8 cellular contexts compared by ENCODE assay signal in the genomic region with DNA sequence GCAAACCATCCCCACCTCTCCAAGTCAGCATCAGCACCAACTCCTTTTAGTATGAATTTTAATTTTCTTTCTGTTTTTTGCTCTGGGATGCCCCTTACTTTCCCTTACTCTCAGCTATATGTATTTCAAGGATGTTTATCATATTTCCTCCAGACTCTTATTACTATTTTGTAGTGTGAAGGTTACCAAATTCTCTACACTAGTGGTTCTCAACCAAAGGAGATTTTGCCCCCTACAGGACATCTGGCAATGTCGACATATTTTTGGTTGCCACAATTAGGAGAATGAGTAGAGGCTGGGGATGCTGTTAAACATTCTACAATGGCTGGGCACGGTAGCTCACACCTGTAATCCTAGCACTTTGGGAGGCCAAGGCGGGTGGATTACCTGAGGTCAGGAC. TPM values are rescaled to one million over a fixed set of nuclear protein-coding genes. Genes with fewer than 3 reads are reported as not detected.
A peak's percentile ranks its signal among the peaks of the same experiment; 100 is the strongest.
DNase-seq lines count a peak whose midpoint lies in the region; ATAC-seq, FAIRE-seq and TF ChIP-seq lines count a peak whose summit lies in the region.

No MANE protein-coding gene starts in this region.

- WGBS in HepG2 (ENCODE audit: low lambda C conversion rate): 57% methylated on average over 3 of the region's 3 CpGs

- in situ Hi-C loops in brain microvascular endothelial cell (cut with HindIII; ENCODE audit: low pct_ligation_motif_present, low sequenced_read_pairs): no loop called here
- in situ Hi-C loops in HepG2 (cut with HindIII; ENCODE audit: extremely low pct_ligation_motif_present, low pct_unique_long_range_greater_than_20kb): no loop called here

- no peak for TF ChIP-seq RAD21 in HepG2 (CRISPR knock-in tag; IDR thresholded peaks at IDR 0.05)

- intact Hi-C loops in HepG2 (cut with micrococcal nuclease; ENCODE audit: unreplicated experiment): no loop called here

- TF ChIP-seq EP300 in HepG2 (IDR thresholded peaks at IDR 0.05; ENCODE audit: low read depth in 2 of 2, low read length in 2 of 2) (no peak), HepG2 (CRISPR knock-in tag; IDR thresholded peaks at IDR 0.05; ENCODE audit: borderline replicate concordance) (no peak)

- no TSS peak for BruUV-seq in HepG2 (replicated peaks; lab: Mats Ljungman, UMichigan)

- TF ChIP-seq CTCF in brain microvascular endothelial cell (IDR thresholded peaks at IDR 0.05; ENCODE audit: low read depth, low read length, missing control alignments): peak; percentile 63
- TF ChIP-seq CTCF in HepG2 (CRISPR knock-in tag; IDR thresholded peaks at IDR 0.05): peak; percentile 61

- H3K27me3 ChIP-seq in brain microvascular endothelial cell (replicated peaks): no peaks in the 10 kb centered on the region
- H3K27me3 ChIP-seq in HepG2 (ENCODE audit: control insufficient read depth in 1 of 2, insufficient read depth in 2 of 2, low read length in 2 of 2): no peaks in the 10 kb centered on the region

- FAIRE-seq in HepG2 (lab: Jason Lieb, UNC): peak; percentile 60

- no peaks in the 10 kb centered on the region for H3K9me3 ChIP-seq in HepG2 (ENCODE audit: low read length)

- H3K79me2 ChIP-seq in HepG2 (ENCODE audit: insufficient read depth, low read length): no peaks in the 10 kb centered on the region

- no peak overlapping the region for H2AFZ ChIP-seq in HepG2 (ENCODE audit: low read length)

- H4K20me1 ChIP-seq in HepG2 (ENCODE audit: insufficient read depth, low read length): no peaks in the 10 kb centered on the region

- H3K4me3 ChIP-seq in brain microvascular endothelial cell (ENCODE audit: low read depth, low read length) (no peak overlapping the region), HepG2 (replicated peaks in 1 of 3; ENCODE audit: insufficient read depth in 1 of 3, low read depth in 2 of 3, low read length in 3 of 3) (no peak overlapping the region)

- no peak overlapping the region for H3K4me2 ChIP-seq in HepG2 (ENCODE audit: low read depth, low read length)

- no peaks in the 10 kb centered on the region for H3K36me3 ChIP-seq in brain microvascular endothelial cell (replicated peaks)
- H3K36me3 ChIP-seq in HepG2 (replicated peaks in 1 of 2; ENCODE audit: control insufficient read depth in 1 of 2, insufficient read depth in 2 of 2, low read length in 2 of 2): 0 out of 5 replicates have a peak, but pooled peaks cover 0 to 2% of the 10 kb centered on the region in 2 experiments

- H3K9ac ChIP-seq in HepG2 (ENCODE audit: insufficient read depth, low read depth, low read length): no peak overlapping the region

- DNase-seq in A172 (ENCODE audit: low spot score) (peak; percentile 13), Daoy (ENCODE audit: low read depth) (peak; percentile 10), MV-4-11 (lab: John Stamatoyannopoulos, UW) (peak; percentile 29), brain microvascular endothelial cell (peak; percentile 16), HepG2 (ENCODE audit: low spot score) (peak; percentile 23)

- peak; percentile 71; the same call in 2 of the 3 replicates for ATAC-seq in HepG2
- no peak for ATAC-seq in HG03439 (IDR thresholded peaks at IDR 0.05; ENCODE audit: unreplicated experiment)
- ATAC-seq in HG02610 (IDR thresholded peaks at IDR 0.05; ENCODE audit: unreplicated experiment): no peak
- no peak for ATAC-seq in GM18858 (IDR thresholded peaks at IDR 0.05; ENCODE audit: unreplicated experiment)

- CTCF ChIA-PET in HepG2 (lab: Yijun Ruan, JAX; ENCODE audit: low intra/inter-chr PET ratio, low total read pairs): no interaction called here

- H3K27ac ChIP-seq in brain microvascular endothelial cell (no peak overlapping the region), HepG2 (ENCODE audit: extremely low read length, insufficient read depth, low read length) (no peak overlapping the region)

- no peaks in the 10 kb centered on the region for H3K4me1 ChIP-seq in HepG2 (ENCODE audit: insufficient read depth, low read length)

- no peak for TF ChIP-seq POLR2A in HepG2 (IDR thresholded peaks at IDR 0.05; ENCODE audit: insufficient read depth in 1 of 2, low read depth in 2 of 2, low read length in 2 of 2)

- POLR2A ChIA-PET in HepG2 (lab: Yijun Ruan, JAX): interaction anchor here (0.7 kb wide), 1 partner anchor 213 kb away, joined by 3 read pairs; no protein-coding TSS in a partner anchor

RNA-seq across cellular contexts. Expression of a gene that starts 29.1 kb away (rescaled TPM):
- 12.8 and 12.9 TPM in 2 replicates for total RNA-seq in A172 (2014; rRNA removed; shearing (Covaris generic))
- total RNA-seq in Daoy (2014; rRNA removed; shearing (Covaris generic)): 19.5 and 21.8 TPM in 2 replicates
- total RNA-seq in HepG2 (2016; rRNA removed; fragmentation: Illumina TruSeq; extraction: Trizol): 12.1 and 14.9 TPM in 2 replicates
- 5.2 and 6.4 TPM in 2 replicates for total RNA-seq in HepG2 (2016; cell fraction: cytosol; rRNA removed; fragmentation: Illumina TruSeq; extraction: Trizol; ENCODE audit: low read depth)
- total RNA-seq in HepG2 (2016; cell fraction: insoluble cytoplasmic fraction; rRNA removed; fragmentation: Illumina TruSeq; extraction: Trizol): 11.5 and 13.8 TPM in 2 replicates
- total RNA-seq in HepG2 (2016; cell fraction: membrane; rRNA removed; fragmentation: Illumina TruSeq; extraction: Trizol): 7.3 and 7.9 TPM in 2 replicates
- total RNA-seq in HepG2 (2016; cell fraction: nucleus; rRNA removed; fragmentation: Illumina TruSeq; extraction: Trizol): 14.5 and 15.8 TPM in 2 replicates
- 8.8 and 9.3 TPM in 2 replicates for polyA plus RNA-seq in HepG2 (2011; rRNA removed)
- 3.6 and 6.0 TPM in 2 replicates for polyA plus RNA-seq in HepG2 (2011; cell fraction: cytosol; rRNA removed)
- 4.3 and 5.0 TPM in 2 replicates for polyA plus RNA-seq in HepG2 (2011; cell fraction: nucleus; rRNA removed)
- polyA plus RNA-seq in HepG2 (2012): 8.1 and 8.2 TPM in 2 replicates
- 0.43 and 0.45 TPM in 2 replicates for polyA plus RNA-seq in HepG2 (2016; cell fraction: cytosol; fragmentation: Illumina TruSeq; extraction: Trizol; ENCODE audit: low read depth)
- polyA plus RNA-seq in HepG2 (2016; cell fraction: insoluble cytoplasmic fraction; fragmentation: Illumina TruSeq; extraction: Trizol; ENCODE audit: low read depth): 11.6 and 11.8 TPM in 2 replicates
- 2.4 and 3.1 TPM in 2 replicates for polyA plus RNA-seq in HepG2 (2016; cell fraction: membrane; fragmentation: Illumina TruSeq; extraction: Trizol; ENCODE audit: low read depth)
- polyA plus RNA-seq in HepG2 (2016; cell fraction: nucleus; fragmentation: Illumina TruSeq; extraction: Trizol; ENCODE audit: insufficient read depth, low read depth): 11.0 and 11.2 TPM in 2 replicates
- 7.3 and 7.9 TPM in 2 replicates for polyA minus RNA-seq in HepG2 (2011; rRNA and poly(A)+ RNA removed; ENCODE audit: low replicate concordance)
- 10.0 and 11.1 TPM in 2 replicates for polyA minus RNA-seq in HepG2 (2011; cell fraction: cytosol; rRNA and poly(A)+ RNA removed)
- 39.7 and 43.0 TPM in 2 replicates for polyA minus RNA-seq in HepG2 (2011; cell fraction: nucleus; rRNA and poly(A)+ RNA removed)

RNA-seq across cellular contexts. Expression of a gene that starts 51.5 kb away (rescaled TPM):
- total RNA-seq in A172 (2014; rRNA removed; shearing (Covaris generic)): 3.3 and 3.7 TPM in 2 replicates
- 17.6 and 18.2 TPM in 2 replicates for total RNA-seq in Daoy (2014; rRNA removed; shearing (Covaris generic))
- 5.0 and 7.4 TPM in 2 replicates for total RNA-seq in HepG2 (2016; rRNA removed; fragmentation: Illumina TruSeq; extraction: Trizol)
- total RNA-seq in HepG2 (2016; cell fraction: cytosol; rRNA removed; fragmentation: Illumina TruSeq; extraction: Trizol; ENCODE audit: low read depth): 10.4 and 10.5 TPM in 2 replicates
- 4.9 and 8.4 TPM in 2 replicates for total RNA-seq in HepG2 (2016; cell fraction: insoluble cytoplasmic fraction; rRNA removed; fragmentation: Illumina TruSeq; extraction: Trizol)
- 6.0 and 6.4 TPM in 2 replicates for total RNA-seq in HepG2 (2016; cell fraction: membrane; rRNA removed; fragmentation: Illumina TruSeq; extraction: Trizol)
- 3.4 and 4.9 TPM in 2 replicates for total RNA-seq in HepG2 (2016; cell fraction: nucleus; rRNA removed; fragmentation: Illumina TruSeq; extraction: Trizol)
- polyA plus RNA-seq in HepG2 (2011; rRNA removed): 2.3 and 3.3 TPM in 2 replicates
- polyA plus RNA-seq in HepG2 (2011; cell fraction: cytosol; rRNA removed): 2.1 and 2.6 TPM in 2 replicates
- 1.1 and 1.7 TPM in 2 replicates for polyA plus RNA-seq in HepG2 (2011; cell fraction: nucleus; rRNA removed)
- polyA plus RNA-seq in HepG2 (2012): 2.5 and 3.4 TPM in 2 replicates
- 0.43 and 0.51 TPM in 2 replicates for polyA plus RNA-seq in HepG2 (2016; cell fraction: cytosol; fragmentation: Illumina TruSeq; extraction: Trizol; ENCODE audit: low read depth)
- 5.4 and 6.1 TPM in 2 replicates for polyA plus RNA-seq in HepG2 (2016; cell fraction: insoluble cytoplasmic fraction; fragmentation: Illumina TruSeq; extraction: Trizol; ENCODE audit: low read depth)
- polyA plus RNA-seq in HepG2 (2016; cell fraction: membrane; fragmentation: Illumina TruSeq; extraction: Trizol; ENCODE audit: low read depth): 0.57 and 0.84 TPM in 2 replicates
- 4.3 and 5.0 TPM in 2 replicates for polyA plus RNA-seq in HepG2 (2016; cell fraction: nucleus; fragmentation: Illumina TruSeq; extraction: Trizol; ENCODE audit: insufficient read depth, low read depth)
- 5.1 and 6.6 TPM in 2 replicates for polyA minus RNA-seq in HepG2 (2011; rRNA and poly(A)+ RNA removed; ENCODE audit: low replicate concordance)
- 2.2 and 2.7 TPM in 2 replicates for polyA minus RNA-seq in HepG2 (2011; cell fraction: cytosol; rRNA and poly(A)+ RNA removed)
- 4.2 and 7.2 TPM in 2 replicates for polyA minus RNA-seq in HepG2 (2011; cell fraction: nucleus; rRNA and poly(A)+ RNA removed)

RNA-seq across cellular contexts. Expression of a gene that starts 51.6 kb away (rescaled TPM):
- 2.3 and 3.5 TPM in 2 replicates for total RNA-seq in A172 (2014; rRNA removed; shearing (Covaris generic))
- total RNA-seq in Daoy (2014; rRNA removed; shearing (Covaris generic)): 28.7 and 33.3 TPM in 2 replicates
- total RNA-seq in HepG2 (2016; rRNA removed; fragmentation: Illumina TruSeq; extraction: Trizol): 19.4 and 27.4 TPM in 2 replicates
- 10.3 and 11.7 TPM in 2 replicates for total RNA-seq in HepG2 (2016; cell fraction: cytosol; rRNA removed; fragmentation: Illumina TruSeq; extraction: Trizol; ENCODE audit: low read depth)
- 23.4 and 25.5 TPM in 2 replicates for total RNA-seq in HepG2 (2016; cell fraction: insoluble cytoplasmic fraction; rRNA removed; fragmentation: Illumina TruSeq; extraction: Trizol)
- 16.0 and 17.6 TPM in 2 replicates for total RNA-seq in HepG2 (2016; cell fraction: membrane; rRNA removed; fragmentation: Illumina TruSeq; extraction: Trizol)
- total RNA-seq in HepG2 (2016; cell fraction: nucleus; rRNA removed; fragmentation: Illumina TruSeq; extraction: Trizol): 13.5 and 14.7 TPM in 2 replicates
- polyA plus RNA-seq in HepG2 (2011; rRNA removed): 14.6 and 23.2 TPM in 2 replicates
- polyA plus RNA-seq in HepG2 (2011; cell fraction: cytosol; rRNA removed): 21.5 and 25.4 TPM in 2 replicates
- polyA plus RNA-seq in HepG2 (2011; cell fraction: nucleus; rRNA removed): 10.4 and 12.7 TPM in 2 replicates
- 13.8 and 15.5 TPM in 2 replicates for polyA plus RNA-seq in HepG2 (2012)
- 14.1 and 16.6 TPM in 2 replicates for polyA plus RNA-seq in HepG2 (2016; cell fraction: cytosol; fragmentation: Illumina TruSeq; extraction: Trizol; ENCODE audit: low read depth)
- polyA plus RNA-seq in HepG2 (2016; cell fraction: insoluble cytoplasmic fraction; fragmentation: Illumina TruSeq; extraction: Trizol; ENCODE audit: low read depth): 30.2 and 31.0 TPM in 2 replicates
- 14.7 and 20.0 TPM in 2 replicates for polyA plus RNA-seq in HepG2 (2016; cell fraction: membrane; fragmentation: Illumina TruSeq; extraction: Trizol; ENCODE audit: low read depth)
- polyA plus RNA-seq in HepG2 (2016; cell fraction: nucleus; fragmentation: Illumina TruSeq; extraction: Trizol; ENCODE audit: insufficient read depth, low read depth): 15.0 and 25.9 TPM in 2 replicates
- 13.6 and 16.5 TPM in 2 replicates for polyA minus RNA-seq in HepG2 (2011; rRNA and poly(A)+ RNA removed; ENCODE audit: low replicate concordance)
- polyA minus RNA-seq in HepG2 (2011; cell fraction: cytosol; rRNA and poly(A)+ RNA removed): 8.0 and 8.6 TPM in 2 replicates
- polyA minus RNA-seq in HepG2 (2011; cell fraction: nucleus; rRNA and poly(A)+ RNA removed): 20.9 and 26.0 TPM in 2 replicates
